In genomic region chr17:55336426-55336825, GRCh38 we compare ENCODE assay signal across 28 cellular contexts.
"Had no signal": no experiment of that assay in that cellular context is flagged by ENCODE, and none has a peak within 500 bp of the region (broad histone marks: within the 10 kb centered on the region; RNA-seq: fewer than 3 reads in every experiment).

No MANE protein-coding gene starts in this region.

- H3K4me1 Mint-ChIP-seq: stimulated activated memory B cell treated with anti-CD40 and anti-IgM and Interleukin-4, amounts not matched to agents 10 μg/mL and 1 μg/mL and 100 μg/mL, for 72 hours had no signal

- DNase-seq: islet precursor cell; left ventricle myocardium inferior; mesendoderm; mucosa of descending colon; naive thymus-derived CD4-positive, alpha-beta T cell; occipital lobe; ovary; right lobe of liver; stimulated activated CD4-positive, alpha-beta T cell treated with anti-CD3 and anti-CD28 coated beads, Interleukin-1b, Interleukin-23, amount 100 ng/mL, for 48 hours; stimulated activated CD4-positive, alpha-beta T cell treated with anti-CD3 and anti-CD28 coated beads, Interleukin-2, amount 100 ng/mL, for 48 hours; stimulated activated CD4-positive, alpha-beta T cell treated with anti-CD3 and anti-CD28 coated beads, Interleukin-4, amount 100 ng/mL, for 4 hours; stimulated activated CD8-positive, alpha-beta memory T cell treated with anti-CD3 and anti-CD28 coated beads, Interleukin-4, amount 100 ng/mL, for 48 hours; stimulated activated naive CD4-positive, alpha-beta T cell treated with Interleukin-2 at 50 U/mL for 16 hours; stimulated activated naive CD8-positive, alpha-beta T cell treated with anti-CD3 and anti-CD28 coated beads, Interleukin-15, amount 100 ng/mL, for 72 hours; substantia nigra; uterus had no signal

- H3K9me3 Mint-ChIP-seq: mesothelial cell of epicardium; naive thymus-derived CD4-positive, alpha-beta T cell; natural killer cell treated with Interleukin-12 subunit alpha and Interleukin-12 subunit beta and Interleukin-15 and Interleukin-18, amount 100 ng/mL, for 72 hours; stimulated activated memory B cell treated with anti-CD40 and anti-IgM and Interleukin-4, amounts not matched to agents 10 μg/mL and 1 μg/mL and 100 μg/mL, for 72 hours; stimulated activated naive CD8-positive, alpha-beta T cell treated with anti-CD3 and anti-CD28 coated beads, Interleukin-15, amount 100 ng/mL, for 72 hours had no signal

- H3K9me3 ChIP-seq: left ventricle myocardium inferior, mucosa of descending colon, neutrophil, ovary, right atrium auricular region, right lobe of liver, tibial nerve, uterus had no signal

- H3K27me3 ChIP-seq: ovary, right atrium auricular region, right lobe of liver, tibial nerve, uterus had no signal

- H2AFZ ChIP-seq: hepatocyte had no signal

- H3K27ac ChIP-seq: hepatocyte, left ventricle myocardium inferior, neutrophil, ovary, right atrium auricular region, right lobe of liver, tibial nerve, uterus had no signal

- H3K4me3 Mint-ChIP-seq: mesothelial cell of epicardium; naive thymus-derived CD4-positive, alpha-beta T cell; natural killer cell treated with Interleukin-12 subunit alpha and Interleukin-12 subunit beta and Interleukin-15 and Interleukin-18, amount 100 ng/mL, for 72 hours; neural crest cell; stimulated activated memory B cell treated with anti-CD40 and anti-IgM and Interleukin-4, amounts not matched to agents 10 μg/mL and 1 μg/mL and 100 μg/mL, for 72 hours; stimulated activated naive CD8-positive, alpha-beta T cell treated with anti-CD3 and anti-CD28 coated beads, Interleukin-15, amount 100 ng/mL, for 72 hours had no signal

- H3K36me3 ChIP-seq: left ventricle myocardium inferior, neutrophil, ovary, right atrium auricular region, right lobe of liver, tibial nerve, uterus had no signal

- H3K36me3 Mint-ChIP-seq: mesothelial cell of epicardium; natural killer cell treated with Interleukin-12 subunit alpha and Interleukin-12 subunit beta and Interleukin-15 and Interleukin-18, amount 100 ng/mL, for 72 hours; stimulated activated memory B cell treated with anti-CD40 and anti-IgM and Interleukin-4, amounts not matched to agents 10 μg/mL and 1 μg/mL and 100 μg/mL, for 72 hours; type B pancreatic cell had no signal

- ATAC-seq: mucosa of descending colon; naive thymus-derived CD4-positive, alpha-beta T cell; natural killer cell treated with Interleukin-12 subunit alpha and Interleukin-12 subunit beta and Interleukin-15 and Interleukin-18, amount 100 ng/mL, for 72 hours; right lobe of liver; stimulated activated memory B cell treated with anti-CD40 and anti-IgM and Interleukin-4, amounts not matched to agents 10 μg/mL and 1 μg/mL and 100 μg/mL, for 72 hours; stimulated activated naive CD8-positive, alpha-beta T cell treated with anti-CD3 and anti-CD28 coated beads, Interleukin-15, amount 100 ng/mL, for 72 hours had no signal

- H3K4me3 ChIP-seq: hepatocyte, left ventricle myocardium inferior, lung, mucosa of descending colon, ovary, right atrium auricular region, right lobe of liver, smooth muscle cell, tibial nerve, uterus had no signal

- H3K4me1 ChIP-seq: left ventricle myocardium inferior, right atrium auricular region, right lobe of liver, tibial nerve, uterus had no signal

- H3K27ac Mint-ChIP-seq: mesothelial cell of epicardium; naive thymus-derived CD4-positive, alpha-beta T cell; natural killer cell treated with Interleukin-12 subunit alpha and Interleukin-12 subunit beta and Interleukin-15 and Interleukin-18, amount 100 ng/mL, for 72 hours; progenitor cell of endocrine pancreas; stimulated activated memory B cell treated with anti-CD40 and anti-IgM and Interleukin-4, amounts not matched to agents 10 μg/mL and 1 μg/mL and 100 μg/mL, for 72 hours; stimulated activated naive CD8-positive, alpha-beta T cell treated with anti-CD3 and anti-CD28 coated beads, Interleukin-15, amount 100 ng/mL, for 72 hours had no signal

- H3K79me2 ChIP-seq: hepatocyte had no signal

- H3K4me2 ChIP-seq: hepatocyte, smooth muscle cell had no signal
